Comparison of ENCODE assay signal across 12 cellular contexts in genomic region chr1:235943581-235944114, GRCh38.
DNase-seq lines count a peak whose midpoint lies in the region; ATAC-seq and TF ChIP-seq lines count a peak whose summit lies in the region.
"Had no signal": no experiment of that assay in that cellular context is flagged by ENCODE, and none has a peak within 500 bp of the region (broad histone marks: within the 10 kb centered on the region; RNA-seq: fewer than 3 reads in every experiment).

No MANE protein-coding gene starts in this region.

- H2AFZ ChIP-seq in GM23248, result no peak overlapping the region

- H3K4me3 Mint-ChIP-seq in natural killer cell treated with Interleukin-12 subunit alpha and Interleukin-12 subunit beta and Interleukin-15 and Interleukin-18, amount 100 ng/mL, for 72 hours, result no peak overlapping the region

- H4K20me1 ChIP-seq in GM23248 (ENCODE audit: insufficient read depth), result no peaks in the 10 kb centered on the region

- H3K27ac ChIP-seq in GM23248, result peak overlapping the region; percentile 46
- H3K27ac ChIP-seq: ascending aorta had no signal

- peaks cover 14% of the 10 kb centered on the region for H3K4me1 ChIP-seq in GM23248 (ENCODE audit: insufficient read depth)
- H3K4me1 ChIP-seq: ascending aorta had no signal

- in situ Hi-C loops in GM23248 (cut with MboI), result no loop called here

- H3K27me3 ChIP-seq in GM23248 (replicated peaks; ENCODE audit: insufficient read depth), result no peaks in the 10 kb centered on the region
- H3K27me3 ChIP-seq: ascending aorta had no signal

- H3K4me2 ChIP-seq in GM23248 (ENCODE audit: unreplicated experiment), result no peak overlapping the region

- no peak overlapping the region for H3K4me3 ChIP-seq in GM23248
- no peak overlapping the region for H3K4me3 ChIP-seq in epithelial cell of esophagus (ENCODE audit: low read length)
- H3K4me3 ChIP-seq: ascending aorta had no signal

- 30 to 40% methylated on average over 9 of the region's 9 CpGs for WGBS in GM23248 (ENCODE audit: low coverage in 1 of 2, low lambda C conversion rate in 2 of 2, missing lambda C conversion rate in 2 of 2), 2 experiments

- ATAC-seq in sciatic nerve, result peak; percentile 10
- no peak for ATAC-seq in natural killer cell treated with Interleukin-12 subunit alpha and Interleukin-12 subunit beta and Interleukin-15 and Interleukin-18, amount 100 ng/mL, for 72 hours

- DNase-seq in GM23248 (peak; percentile 94), RKO (ENCODE audit: low spot score) (peak; percentile 56), epithelial cell of esophagus (ENCODE audit: low read depth) (peak; percentile 86), sciatic nerve (ENCODE audit: low spot score) (no peak), NCI-H2081 (lab: John Stamatoyannopoulos, UW) (no peak), mesenteric fat pad (ENCODE audit: low spot score) (no peak)
- DNase-seq in activated T-cell treated with anti-CD3 and anti-CD28 coated beads, Interleukin-2, amount 50 U/mL, for 48 hours, result no peak
- DNase-seq in natural killer cell treated with Interleukin-12 subunit alpha and Interleukin-12 subunit beta and Interleukin-15 and Interleukin-18, amount 100 ng/mL, for 72 hours (ENCODE audit: low spot score), result no peak
- DNase-seq: NCI-H446, small intestine, T-helper 2 cell had no signal

- peaks cover 3% of the 10 kb centered on the region for H3K9me3 Mint-ChIP-seq in natural killer cell treated with Interleukin-12 subunit alpha and Interleukin-12 subunit beta and Interleukin-15 and Interleukin-18, amount 100 ng/mL, for 72 hours

- peaks cover 5% of the 10 kb centered on the region for H3K36me3 Mint-ChIP-seq in natural killer cell treated with Interleukin-12 subunit alpha and Interleukin-12 subunit beta and Interleukin-15 and Interleukin-18, amount 100 ng/mL, for 72 hours

- no peaks in the 10 kb centered on the region for H3K79me2 ChIP-seq in GM23248 (ENCODE audit: insufficient read depth)

- H3K27ac Mint-ChIP-seq in natural killer cell treated with Interleukin-12 subunit alpha and Interleukin-12 subunit beta and Interleukin-15 and Interleukin-18, amount 100 ng/mL, for 72 hours, result peak overlapping the region in 1 of 2 donors; percentile 36

- no peaks in the 10 kb centered on the region for H3K36me3 ChIP-seq in GM23248 (ENCODE audit: low read depth)
- H3K36me3 ChIP-seq: ascending aorta had no signal

- peaks cover 50 to 53% of the 10 kb centered on the region in 2 donors for H3K4me1 Mint-ChIP-seq in natural killer cell treated with Interleukin-12 subunit alpha and Interleukin-12 subunit beta and Interleukin-15 and Interleukin-18, amount 100 ng/mL, for 72 hours (ENCODE audit: low read depth in 2 of 2)

- peaks cover 4% of the 10 kb centered on the region for H3F3A ChIP-seq in GM23248 (ENCODE audit: insufficient read depth)

- peak overlapping the region; percentile 30 for H3K9ac ChIP-seq in GM23248

- no peaks in the 10 kb centered on the region for H3K27me3 Mint-ChIP-seq in natural killer cell treated with Interleukin-12 subunit alpha and Interleukin-12 subunit beta and Interleukin-15 and Interleukin-18, amount 100 ng/mL, for 72 hours

- intact Hi-C loops in sciatic nerve (cut with DNase I), result no loop called here

- H3K9me3 ChIP-seq in GM23248 (ENCODE audit: low read depth), result no peaks in the 10 kb centered on the region
- H3K9me3 ChIP-seq: ascending aorta had no signal

- H3K9me2 ChIP-seq in GM23248 (ENCODE audit: insufficient read depth), result no peaks in the 10 kb centered on the region

- no peak for TF ChIP-seq CTCF in epithelial cell of esophagus (IDR thresholded peaks at IDR 0.05; ENCODE audit: insufficient read depth, low read depth, low read length, missing control alignments)

Comparison
In these comparisons a context has a peak if more than half of its experiments do, and no peak if none do; other contexts are left out.
1. DNase-seq: peak in GM23248 (single experiment), RKO (single experiment) and epithelial cell of esophagus (single experiment); none in sciatic nerve (single experiment), activated T-cell treated with anti-CD3 and anti-CD28 coated beads, Interleukin-2, amount 50 U/mL, for 48 hours (0 of 2), NCI-H2081 (0 of 2), mesenteric fat pad (single experiment) and natural killer cell treated with Interleukin-12 subunit alpha and Interleukin-12 subunit beta and Interleukin-15 and Interleukin-18, amount 100 ng/mL, for 72 hours (single experiment).